Comparison of ENCODE assay signal across 1 cellular context in the genomic region with DNA sequence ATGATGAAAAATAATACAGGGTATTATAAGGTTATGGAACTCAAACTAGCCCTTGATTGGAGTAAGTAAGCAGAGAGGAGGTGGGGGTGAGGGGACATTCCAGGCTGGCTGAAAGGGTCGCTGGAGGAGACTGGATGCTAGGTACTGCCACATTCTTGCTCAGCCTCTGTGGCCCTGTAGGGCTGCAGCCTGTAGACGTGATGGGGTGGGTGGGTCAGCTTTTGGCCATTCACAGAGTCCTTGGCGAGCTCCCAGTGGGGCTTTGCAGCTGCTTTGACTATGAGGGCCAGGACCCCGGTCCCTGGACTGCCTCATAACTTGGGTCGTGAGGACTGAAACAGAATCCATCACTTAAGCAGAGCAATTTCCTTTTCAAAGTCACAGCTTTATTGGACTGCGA.
TF ChIP-seq lines count a peak whose summit lies in the region.

No MANE protein-coding gene starts in this region.

TF ChIP-seq in H1, 55 proteins besides CTCF, POLR2A, EP300 and RAD21:
- TF ChIP-seq GABPA (IDR thresholded peaks at IDR 0.05; ENCODE audit: borderline replicate concordance, insufficient read depth, low read length) (no peak), CBX5 (IDR thresholded peaks at IDR 0.05; ENCODE audit: low read depth, low read length) (no peak), SIN3A (conservative IDR thresholded peaks at IDR 0.05 in 1 of 2, IDR thresholded peaks at IDR 0.05 in 1 of 2; ENCODE audit: low read depth in 1 of 2, low read length in 2 of 2) (no peak), JUND (IDR thresholded peaks at IDR 0.05; ENCODE audit: low read length) (no peak), SRF (IDR thresholded peaks at IDR 0.05; ENCODE audit: low read depth, low read length) (no peak), TEAD4 (IDR thresholded peaks at IDR 0.05; ENCODE audit: low read depth, low read length) (peak; percentile 87), PHF8 (conservative IDR thresholded peaks at IDR 0.05; ENCODE audit: low read depth, low read length) (no peak), RNF2 (IDR thresholded peaks at IDR 0.05; ENCODE audit: borderline replicate concordance, low read depth, low read length, missing control alignments, poor library complexity, severe bottlenecking) (no peak), SIRT6 (IDR thresholded peaks at IDR 0.05; ENCODE audit: low read length) (no peak)
TF ChIP-seq in H1: peak in this region for 1.
